Comparison of ENCODE assay signal across 8 cellular contexts in genomic region chr2:47402555-47402804, GRCh38. TPM values are rescaled to one million over a fixed set of nuclear protein-coding genes. Genes with fewer than 3 reads are reported as not detected.
A peak's percentile ranks its signal among the peaks of the same experiment; 100 is the strongest.
DNase-seq lines count a peak whose midpoint lies in the region; ATAC-seq and TF ChIP-seq lines count a peak whose summit lies in the region.

No MANE protein-coding gene starts in this region.

- H3K79me2 ChIP-seq in fibroblast of lung (ENCODE audit: control insufficient read depth, insufficient read depth, low read length) = peaks cover 27% of the 10 kb centered on the region

- no peak overlapping the region for H3K9ac ChIP-seq in fibroblast of lung (ENCODE audit: insufficient read depth, low read length)
- no peak overlapping the region for H3K9ac ChIP-seq in rectal smooth muscle tissue (ENCODE audit: low read length)

- H3K36me3 ChIP-seq in GM06990 (ENCODE audit: control insufficient read depth, insufficient read depth, low read length) = no peaks in the 10 kb centered on the region
- peaks cover 19% of the 10 kb centered on the region for H3K36me3 ChIP-seq in RWPE2 (ENCODE audit: low read depth)
- no peaks in the 10 kb centered on the region for H3K36me3 ChIP-seq in fibroblast of lung (ENCODE audit: control insufficient read depth, insufficient read depth, low read length)
- no peaks in the 10 kb centered on the region for H3K36me3 ChIP-seq in rectal smooth muscle tissue (ENCODE audit: control insufficient read depth, insufficient read depth, low read length)

- no peaks in the 10 kb centered on the region for H3K27me3 ChIP-seq in GM06990 (replicated peaks; ENCODE audit: control insufficient read depth, insufficient read depth, low read length)
- H3K27me3 ChIP-seq in RWPE2 (ENCODE audit: insufficient read depth, poor library complexity, severe bottlenecking) = no peaks in the 10 kb centered on the region
- H3K27me3 ChIP-seq in fibroblast of lung (ENCODE audit: control insufficient read depth, insufficient read depth, low read length) = no peaks in the 10 kb centered on the region
- H3K27me3 ChIP-seq in rectal smooth muscle tissue (ENCODE audit: control insufficient read depth, insufficient read depth, low read length) = no peaks in the 10 kb centered on the region

- DNase-seq in GM06990 (ENCODE audit: extremely low read depth, insufficient read length) (no peak), RWPE2 (ENCODE audit: low spot score) (no peak), fibroblast of lung (ENCODE audit: low read depth in 2 of 2) (peak in 1 of 2 donors; percentile 51), NCI-H82 (lab: John Stamatoyannopoulos, UW) (no peak), DMS 273 (lab: John Stamatoyannopoulos, UW; ENCODE audit: unreplicated experiment) (no peak), DMS114 treated with DMSO at 0.1 percent for 48 hours (lab: John Stamatoyannopoulos, UW; ENCODE audit: unreplicated experiment) (no peak)

- H3K4me1 ChIP-seq in RWPE2 (ENCODE audit: insufficient read depth, poor library complexity, severe bottlenecking) = no peaks in the 10 kb centered on the region
- H3K4me1 ChIP-seq in fibroblast of lung (ENCODE audit: control insufficient read depth, extremely low read depth, insufficient read depth, low read length) = no peaks in the 10 kb centered on the region
- no peaks in the 10 kb centered on the region for H3K4me1 ChIP-seq in rectal smooth muscle tissue (ENCODE audit: control insufficient read depth, insufficient read depth, low read length)

- H4K20me1 ChIP-seq in fibroblast of lung (ENCODE audit: control insufficient read depth, extremely low read depth, insufficient read depth, low read length) = no peaks in the 10 kb centered on the region

- peak overlapping the region; percentile 98 for H3K4me2 ChIP-seq in fibroblast of lung (ENCODE audit: extremely low read depth, insufficient read depth, low read length)

- H3K27ac ChIP-seq in RWPE2 (ENCODE audit: poor library complexity, severe bottlenecking) (peak overlapping the region; percentile 70), fibroblast of lung (ENCODE audit: insufficient read depth, low read length) (peak overlapping the region; percentile 20), rectal smooth muscle tissue (ENCODE audit: low read depth, low read length) (no peak overlapping the region)

- ATAC-seq in RWPE2 (ENCODE audit: low read depth) = peak; percentile 8; the same call in 1 of the 3 replicates
- no peak for ATAC-seq in HG02642 (IDR thresholded peaks at IDR 0.05; ENCODE audit: poor library complexity, unreplicated experiment)

- H2AFZ ChIP-seq in fibroblast of lung (ENCODE audit: low read length) = peak overlapping the region; percentile 88

- no peaks in the 10 kb centered on the region for H3K9me3 ChIP-seq in RWPE2 (ENCODE audit: severe bottlenecking)
- H3K9me3 ChIP-seq in fibroblast of lung (ENCODE audit: control insufficient read depth, insufficient read depth, low read depth, low read length) = no peaks in the 10 kb centered on the region

- H3K4me3 ChIP-seq in GM06990 (replicated peaks; ENCODE audit: low read depth, low read length) (peak overlapping the region; percentile 72), RWPE2 (ENCODE audit: severe bottlenecking) (peak overlapping the region; percentile 77), fibroblast of lung (replicated peaks in 1 of 4; ENCODE audit: control extremely low read depth in 1 of 4, insufficient read depth in 1 of 4, low read depth in 3 of 4, low read length in 4 of 4) (peak overlapping the region; percentile 61 to 91 (median 76)), rectal smooth muscle tissue (ENCODE audit: low read length) (peak overlapping the region; percentile 90)

- TF ChIP-seq CTCF in GM06990 (IDR thresholded peaks at IDR 0.05; ENCODE audit: insufficient read depth, low read length, poor library complexity, severe bottlenecking) (no peak), RWPE2 (IDR thresholded peaks at IDR 0.05; ENCODE audit: poor library complexity, severe bottlenecking) (no peak), fibroblast of lung (conservative IDR thresholded peaks at IDR 0.05 in 1 of 2, IDR thresholded peaks at IDR 0.05 in 1 of 2; ENCODE audit: low read depth in 1 of 2, low read length in 2 of 2) (no peak)

RNA-seq across cellular contexts. Expression of gene MSH2, which starts 0.5 kb away (rescaled TPM):
- 18.7 and 19.7 TPM in 2 replicates for total RNA-seq in fibroblast of lung
- polyA plus RNA-seq in fibroblast of lung = 15.4 and 27.2 TPM in 2 replicates
- polyA plus RNA-seq in fibroblast of lung (2012) = 12.8 and 23.6 TPM in 2 replicates
- polyA minus RNA-seq in fibroblast of lung (ENCODE audit: low replicate concordance) = 2.1 and 3.3 TPM in 2 replicates

RNA-seq across cellular contexts. Expression of gene EPCAM, which starts 33.4 kb away (rescaled TPM):
- total RNA-seq in fibroblast of lung = 0.50 and 1.0 TPM in 2 replicates
- polyA plus RNA-seq in fibroblast of lung = 0.23 and 0.34 TPM in 2 replicates
- polyA plus RNA-seq in fibroblast of lung (2012) = 0.24 and 0.32 TPM in 2 replicates
- polyA minus RNA-seq in fibroblast of lung (ENCODE audit: low replicate concordance) = not detected in 2 replicates
